8 cellular contexts compared by ENCODE assay signal in genomic region chr10:103772096-103772845, GRCh38.
A peak's percentile ranks its signal among the peaks of the same experiment; 100 is the strongest.
DNase-seq lines count a peak whose midpoint lies in the region; ATAC-seq and TF ChIP-seq lines count a peak whose summit lies in the region.

No MANE protein-coding gene starts in this region.

- TF ChIP-seq CTCF in Loucy (conservative IDR thresholded peaks at IDR 0.05; ENCODE audit: low read length) = no peak
- TF ChIP-seq CTCF in WERI-Rb-1 (IDR thresholded peaks at IDR 0.05; ENCODE audit: low read depth, low read length) = no peak

- H3K27ac ChIP-seq in WERI-Rb-1 = peak overlapping the region; percentile 53

- H3K27me3 ChIP-seq in Loucy (ENCODE audit: insufficient read depth, low read length, poor library complexity, severe bottlenecking) (no peaks in the 10 kb centered on the region), WERI-Rb-1 (ENCODE audit: insufficient read depth, low read depth, severe bottlenecking) (no peaks in the 10 kb centered on the region)

- H3K4me1 ChIP-seq in Loucy (ENCODE audit: insufficient read depth, low read length, poor library complexity, severe bottlenecking) = peaks cover 22% of the 10 kb centered on the region

- H2AFZ ChIP-seq in Loucy (ENCODE audit: low read length) = 0 out of 2 replicates have a peak overlapping the region, but pooled peaks have one; percentile 18

- peak; percentile 89 for ATAC-seq in GM21723 (IDR thresholded peaks at IDR 0.05; ENCODE audit: unreplicated experiment)

- H3K9ac ChIP-seq in Loucy (ENCODE audit: low read depth, low read length, poor library complexity, severe bottlenecking) = peak overlapping the region; percentile 54

- peak overlapping the region; percentile 56 for H3K4me2 ChIP-seq in Loucy (ENCODE audit: low read depth, low read length, poor library complexity, severe bottlenecking)

- no peaks in the 10 kb centered on the region for H3F3A ChIP-seq in Loucy (ENCODE audit: low read depth)

- no peaks in the 10 kb centered on the region for H3K79me2 ChIP-seq in Loucy (ENCODE audit: insufficient read depth, low read length)

- DNase-seq in ELR (ENCODE audit: low read depth) (peak; percentile 90), WERI-Rb-1 (peak; percentile 67), cerebellum (ENCODE audit: low spot score) (peak; percentile 76), kidney tubule cell (ENCODE audit: low spot score) (peak; percentile 80), midbrain (lab: John Stamatoyannopoulos, UW) (no peak)
- peak; percentile 38 for DNase-seq in stimulated activated CD4-positive, alpha-beta T cell treated with anti-CD3 and anti-CD28 coated beads, Interleukin-2, amount 100 ng/mL, for 4 hours (ENCODE audit: low read depth)

- H3K9me3 ChIP-seq in Loucy (ENCODE audit: insufficient read depth, low read depth, low read length) = peaks cover 5% of the 10 kb centered on the region; the same call in 1 of the 2 replicates
- H3K9me3 ChIP-seq in WERI-Rb-1 (ENCODE audit: severe bottlenecking) = no peaks in the 10 kb centered on the region

- no peaks in the 10 kb centered on the region for H3K9me2 ChIP-seq in Loucy (replicated peaks; ENCODE audit: low read depth, low read length)

- H4K20me1 ChIP-seq in Loucy (ENCODE audit: insufficient read depth, low read length, poor library complexity, severe bottlenecking) = no peaks in the 10 kb centered on the region

- H3K36me3 ChIP-seq in Loucy (ENCODE audit: insufficient read depth, low read length) (peaks cover 4% of the 10 kb centered on the region; the same call in 1 of the 2 replicates), WERI-Rb-1 (no peaks in the 10 kb centered on the region)

- H3K4me3 ChIP-seq in Loucy (ENCODE audit: low read length, poor library complexity, severe bottlenecking) = peak overlapping the region; percentile 60
- peak overlapping the region; percentile 34 for H3K4me3 ChIP-seq in WERI-Rb-1 (ENCODE audit: low read depth, low read length)
